Comparison of ENCODE assay signal across 2 cellular contexts in genomic region chr1:221725683-221726330, GRCh38.
A peak's percentile ranks its signal among the peaks of the same experiment; 100 is the strongest.
TF ChIP-seq lines count a peak whose summit lies in the region.

No MANE protein-coding gene starts in this region.

TF ChIP-seq in liver, 16 proteins besides CTCF, POLR2A, EP300 and RAD21 (continued from another document):
- TF ChIP-seq YY1 (IDR thresholded peaks at IDR 0.05): peak; percentile 43

TF ChIP-seq in HepG2, 621 proteins besides CTCF, POLR2A, EP300 and RAD21 (continued from another document):
- no peak for TF ChIP-seq RFX1 (IDR thresholded peaks at IDR 0.05)
